ENCODE assay signal across 8 cellular contexts in genomic region chrX:24464498-24464835, GRCh38. TPM values are rescaled to one million over a fixed set of nuclear protein-coding genes. Genes with fewer than 3 reads are reported as not detected.
DNase-seq lines count a peak whose midpoint lies in the region; ATAC-seq and TF ChIP-seq lines count a peak whose summit lies in the region.

No MANE protein-coding gene starts in this region.

- H4K20me1 ChIP-seq in mammary epithelial cell (ENCODE audit: insufficient read depth, low read length) = no peaks in the 10 kb centered on the region

- H3K4me1 ChIP-seq in right atrium auricular region (no peaks in the 10 kb centered on the region), mammary epithelial cell (ENCODE audit: insufficient read depth, low read length) (peaks cover 4% of the 10 kb centered on the region), mucosa of rectum (ENCODE audit: control insufficient read depth in 2 of 2, insufficient read depth in 2 of 2, low read length in 2 of 2) (peaks cover 0 to 7% of the 10 kb centered on the region in 2 donors), aorta (ENCODE audit: control insufficient read depth in 1 of 2, insufficient read depth in 2 of 2, low read length in 2 of 2) (peaks cover 0 to 3% of the 10 kb centered on the region in 2 donors)

- H3K9ac ChIP-seq in mammary epithelial cell (ENCODE audit: insufficient read depth, low read length) (peak overlapping the region; percentile 57), mucosa of rectum (ENCODE audit: low read depth in 1 of 2, low read length in 2 of 2) (peak overlapping the region; percentile 72)

- peak overlapping the region; percentile 86 for H2AFZ ChIP-seq in mammary epithelial cell (ENCODE audit: low read depth, low read length)

- CTCF ChIA-PET in mammary epithelial cell (lab: Charles Lee; ENCODE audit: low non-redundant PET) = interaction anchor here (0.6 kb wide), 1 partner anchor 35 kb away, joined by 6 read pairs; no protein-coding TSS in a partner anchor

- H3K4me3 ChIP-seq in right atrium auricular region = peak overlapping the region; percentile 59 to 66
- H3K4me3 ChIP-seq in mammary epithelial cell (replicated peaks in 1 of 3; ENCODE audit: insufficient read depth in 1 of 3, low read depth in 2 of 3, low read length in 3 of 3) = peak overlapping the region; percentile 60 to 66 (median 62)
- peak overlapping the region; percentile 68 to 76 for H3K4me3 ChIP-seq in mucosa of rectum (ENCODE audit: low read length in 2 of 2)
- H3K4me3 ChIP-seq in aorta (ENCODE audit: low read length in 2 of 2) = peak overlapping the region; percentile 9 to 56

- H3K79me2 ChIP-seq in mammary epithelial cell (ENCODE audit: insufficient read depth, low read length) = no peaks in the 10 kb centered on the region

- no peak for DNase-seq in right atrium auricular region (ENCODE audit: low spot score)
- DNase-seq in Right ventricle myocardium inferior (ENCODE audit: missing footprints) = no peak
- no peak for DNase-seq in mammary epithelial cell
- DNase-seq in aorta = no peak
- no peak for DNase-seq in cortex of kidney (lab: John Stamatoyannopoulos, UW)
- no peak for DNase-seq in KBM-7

- intact Hi-C loops in Right ventricle myocardium inferior (cut with DNase I) (no loop called here), mammary epithelial cell (cut with micrococcal nuclease) (loop anchor here (2.0 kb wide), 1 partner anchor 68 kb away; no protein-coding TSS in a partner anchor), aorta (cut with DNase I) (loop anchor here in 1 of 2 donors (10.0 kb wide), 1 partner anchor 70 kb away; no protein-coding TSS in a partner anchor)

- H3K27me3 ChIP-seq in right atrium auricular region (no peaks in the 10 kb centered on the region), mammary epithelial cell (ENCODE audit: insufficient read depth, low read length) (no peaks in the 10 kb centered on the region), mucosa of rectum (ENCODE audit: control insufficient read depth in 2 of 2, insufficient read depth in 2 of 2, low read length in 2 of 2) (no peaks in the 10 kb centered on the region), aorta (ENCODE audit: control insufficient read depth in 1 of 2, insufficient read depth in 2 of 2, low read length in 1 of 2) (no peaks in the 10 kb centered on the region)

- H3K9me3 ChIP-seq in right atrium auricular region (no peaks in the 10 kb centered on the region), mammary epithelial cell (replicated peaks; ENCODE audit: insufficient read depth, low read length) (no peaks in the 10 kb centered on the region), mucosa of rectum (ENCODE audit: control insufficient read depth in 2 of 2, low read length in 2 of 2) (no peaks in the 10 kb centered on the region), aorta (ENCODE audit: control insufficient read depth, low read length) (no peaks in the 10 kb centered on the region)

- in situ Hi-C loops in mammary epithelial cell (cut with MboI; ENCODE audit: low sequenced_read_pairs in 2 of 2) (no loop called here), KBM-7 (cut with MboI; ENCODE audit: low pct_unique_long_range_greater_than_20kb, low sequenced_read_pairs) (no loop called here)

- no peak for ATAC-seq in Right ventricle myocardium inferior
- ATAC-seq in aorta (ENCODE audit: low FRiP score) = no peak
- ATAC-seq in GM19467 (IDR thresholded peaks at IDR 0.05; ENCODE audit: unreplicated experiment) = no peak

- no peaks in the 10 kb centered on the region for H3K36me3 ChIP-seq in right atrium auricular region
- no peaks in the 10 kb centered on the region for H3K36me3 ChIP-seq in mammary epithelial cell (ENCODE audit: insufficient read depth, low read length)
- no peaks in the 10 kb centered on the region for H3K36me3 ChIP-seq in mucosa of rectum (ENCODE audit: control insufficient read depth in 2 of 2, insufficient read depth in 2 of 2, low read length in 2 of 2)
- H3K36me3 ChIP-seq in aorta (ENCODE audit: control insufficient read depth in 1 of 2, insufficient read depth in 2 of 2, low read length in 1 of 2) = no peaks in the 10 kb centered on the region

- WGBS in mammary epithelial cell (ENCODE audit: low coverage, missing lambda C conversion rate) = no CpG with 5 or more reads among the region's 5 CpGs
- WGBS in aorta, 2 donors = 9 to 32% methylated on average over 5 of the region's 5 CpGs

- peak overlapping the region; percentile 83 to 84 for H3K27ac ChIP-seq in right atrium auricular region
- peak overlapping the region; percentile 68 for H3K27ac ChIP-seq in mammary epithelial cell (ENCODE audit: insufficient read depth, low read depth, low read length)
- H3K27ac ChIP-seq in mucosa of rectum (ENCODE audit: low read depth in 2 of 2, low read length in 2 of 2) = peak overlapping the region; percentile 88
- peak overlapping the region in 1 of 2 donors; percentile 81 for H3K27ac ChIP-seq in aorta (ENCODE audit: low read depth in 1 of 2, low read length in 2 of 2)

- dilution Hi-C loops in mammary epithelial cell (cut with HindIII; ENCODE audit: low sequenced_read_pairs) = no loop called here

- no TSS peak for BruUV-seq in mammary epithelial cell (replicated peaks; lab: Mats Ljungman, UMichigan)

- no peak for TF ChIP-seq CTCF in right atrium auricular region (IDR thresholded peaks at IDR 0.05)
- no peak for TF ChIP-seq CTCF in mammary epithelial cell (conservative IDR thresholded peaks at IDR 0.05 in 1 of 2, IDR thresholded peaks at IDR 0.05 in 1 of 2; ENCODE audit: extremely low read depth in 1 of 2, insufficient read depth in 1 of 2, low read depth in 1 of 2, low read length in 2 of 2)

- H3K4me2 ChIP-seq in mammary epithelial cell (ENCODE audit: insufficient read depth, low read depth, low read length) = peak overlapping the region; percentile 84

RNA-seq across cellular contexts. Expression of gene PDK3, which starts 0.6 kb away (rescaled TPM):
- 10 to 100 TPM; 30.0 to 34.3 TPM for total RNA-seq in right atrium auricular region
- total RNA-seq in Right ventricle myocardium inferior = 6.3 TPM
- total RNA-seq in mammary epithelial cell = 1 to 10 TPM; 1.2 to 6.0 TPM
- polyA plus RNA-seq in mammary epithelial cell = 9.2 TPM
- polyA minus RNA-seq in mammary epithelial cell = 15.6 TPM
- total RNA-seq in aorta = 100 to 1,000 TPM in 1 of 2 donors, 10 to 100 TPM in 1; 62.1 to 119 TPM
- polyA plus RNA-seq in aorta = 10 to 100 TPM; 15.4 to 29.9 TPM
